Comparison of ENCODE assay signal across 11 cellular contexts in the genomic region with DNA sequence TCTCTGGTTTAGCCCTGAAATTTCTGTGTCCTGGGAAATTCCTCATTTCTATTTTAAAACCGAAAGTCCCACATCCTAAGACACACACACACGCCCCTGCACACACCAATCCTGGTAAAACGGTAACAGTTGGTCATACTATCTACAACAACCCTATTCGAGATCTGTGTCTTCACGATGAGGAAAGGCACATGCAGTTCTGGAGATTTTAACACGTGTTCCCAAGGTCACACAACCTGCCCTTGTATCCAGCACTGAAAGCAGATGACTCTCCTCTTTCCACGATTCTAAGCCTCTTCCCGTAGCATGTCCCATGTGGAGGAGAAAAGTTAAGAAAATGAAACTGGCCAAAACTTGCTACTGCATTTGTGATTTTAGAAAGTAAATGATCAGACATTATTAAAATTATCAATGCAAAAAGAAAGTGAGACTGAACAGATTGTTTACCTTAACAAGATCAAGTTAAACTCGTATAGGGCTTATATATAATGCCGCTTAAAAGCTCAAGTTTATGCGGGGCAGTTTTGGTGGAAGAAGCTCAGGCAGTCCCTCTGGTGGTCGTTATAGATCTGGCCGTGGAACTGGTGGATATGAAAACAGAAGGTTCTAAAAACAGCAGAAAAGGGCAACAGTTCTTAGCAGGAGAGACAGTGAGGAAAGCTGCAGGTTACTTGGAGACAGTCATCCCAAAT. TPM values are rescaled to one million over a fixed set of nuclear protein-coding genes. Genes with fewer than 3 reads are reported as not detected.
DNase-seq lines count a peak whose midpoint lies in the region; ATAC-seq and TF ChIP-seq lines count a peak whose summit lies in the region.
"Had no signal": no experiment of that assay in that cellular context is flagged by ENCODE, and none has a peak within 500 bp of the region (broad histone marks: within the 10 kb centered on the region; RNA-seq: fewer than 3 reads in every experiment).

No MANE protein-coding gene starts in this region.

- TF ChIP-seq EP300 in ovary (IDR thresholded peaks at IDR 0.05), result no peak

- intact Hi-C loops in PC-9 (cut with micrococcal nuclease; ENCODE audit: unreplicated experiment), result loop anchor here (1.0 to 10.0 kb wide), 2 partner anchors 238 to 836 kb away; a partner anchor contains a TSS
- intact Hi-C loops in ovary (cut with DNase I), result no loop called here

- H3K4me3 ChIP-seq in PC-9, result no peak overlapping the region
- H3K4me3 ChIP-seq in fibroblast of mammary gland (ENCODE audit: control insufficient read depth, low read depth, low read length), result peak overlapping the region; percentile 31
- H3K4me3 ChIP-seq in ovary, result no peak overlapping the region

- CTCF ChIA-PET in PC-9 (lab: Charles Lee), result interaction anchor here (0.6 to 1.0 kb wide), 2 partner anchors 184 to 238 kb away, joined by 3 to 4 read pairs; no protein-coding TSS in a partner anchor

- TF ChIP-seq POLR2A in ovary (IDR thresholded peaks at IDR 0.05), result no peak

- no peaks in the 10 kb centered on the region for H3K79me2 ChIP-seq in PC-9 (ENCODE audit: low read depth)

- POLR2A ChIA-PET in PC-9 (lab: Charles Lee; ENCODE audit: unreplicated experiment), result no interaction called here

- H3K27me3 ChIP-seq in PC-9 (ENCODE audit: insufficient read depth, low read depth) (no peaks in the 10 kb centered on the region), ovary (no peaks in the 10 kb centered on the region)

- H3K4me2 ChIP-seq in PC-9, result no peak overlapping the region

- no peaks in the 10 kb centered on the region for H4K20me1 ChIP-seq in PC-9 (ENCODE audit: insufficient read depth)

- H3K9me3 ChIP-seq in PC-9 (ENCODE audit: insufficient read depth, low read depth) (no peaks in the 10 kb centered on the region), ovary (no peaks in the 10 kb centered on the region)

- H3K27ac Mint-ChIP-seq in effector memory CD8-positive, alpha-beta T cell, result no peak overlapping the region
- H3K27ac Mint-ChIP-seq: dendritic cell treated with granulocyte-macrophage colony-stimulating factor and Interleukin-4, amounts not matched to agents 40 ng/mL and 50 ng/mL, for 4 days had no signal

- DNase-seq in PC-9 (no peak), fibroblast of mammary gland (ENCODE audit: low read depth) (peak; percentile 47), AG08395 (ENCODE audit: low spot score) (no peak), ovary (no peak)
- DNase-seq in activated CD4-positive, alpha-beta T cell treated with anti-CD3 and anti-CD28 coated beads for 48 hours, result no peak
- DNase-seq in effector memory CD8-positive, alpha-beta T cell, result no peak
- DNase-seq: left ventricle myocardium superior; NK-92 treated with Interleukin-12 subunit alpha and Interleukin-12 subunit beta, amount 100 ng/mL, for 24 hours had no signal

- peaks cover 43% of the 10 kb centered on the region in 2 donors for H3K27me3 Mint-ChIP-seq in effector memory CD8-positive, alpha-beta T cell

- H3K36me3 ChIP-seq in PC-9 (ENCODE audit: low read depth), result no peaks in the 10 kb centered on the region
- H3K36me3 ChIP-seq in ovary, result no peaks in the 10 kb centered on the region

- H3K4me1 ChIP-seq in PC-9 (replicated peaks; ENCODE audit: insufficient read depth) (peaks cover 25% of the 10 kb centered on the region), ovary (ENCODE audit: insufficient read depth) (no peaks in the 10 kb centered on the region)

- BruUV-seq in PC-9 (replicated peaks; lab: Mats Ljungman, UMichigan), result no TSS peak

- no peak overlapping the region for H3K4me3 Mint-ChIP-seq in effector memory CD8-positive, alpha-beta T cell
- H3K4me3 Mint-ChIP-seq: dendritic cell treated with granulocyte-macrophage colony-stimulating factor and Interleukin-4, amounts not matched to agents 40 ng/mL and 50 ng/mL, for 4 days had no signal

- no peak for ATAC-seq in effector memory CD8-positive, alpha-beta T cell (replicated peaks)
- ATAC-seq: left ventricle myocardium superior had no signal

- H3K9me3 Mint-ChIP-seq in effector memory CD8-positive, alpha-beta T cell, result no peaks in the 10 kb centered on the region
- H3K9me3 Mint-ChIP-seq: dendritic cell treated with granulocyte-macrophage colony-stimulating factor and Interleukin-4, amounts not matched to agents 40 ng/mL and 50 ng/mL, for 4 days had no signal

- TF ChIP-seq CTCF in 22Rv1 (IDR thresholded peaks at IDR 0.05) (peak; percentile 49), GM12874 (IDR thresholded peaks at IDR 0.05; ENCODE audit: insufficient read depth, low read depth, low read length) (0 out of 2 replicates have a peak, but pooled peaks have one; percentile 24), PC-9 (conservative IDR thresholded peaks at IDR 0.05) (peak; percentile 32; the same call in 1 of the 2 replicates), fibroblast of mammary gland (conservative IDR thresholded peaks at IDR 0.05; ENCODE audit: control insufficient read depth, insufficient read depth, low read depth, low read length) (peak; percentile 69), ovary (IDR thresholded peaks at IDR 0.05) (no peak)

- peaks cover 2 to 3% of the 10 kb centered on the region in 2 donors for H3K4me1 Mint-ChIP-seq in effector memory CD8-positive, alpha-beta T cell (ENCODE audit: low read depth in 2 of 2)

- peaks cover 8% of the 10 kb centered on the region for H3F3A ChIP-seq in PC-9 (ENCODE audit: insufficient read depth, low read depth)

- H2AFZ ChIP-seq in PC-9, result 0 out of 2 replicates have a peak overlapping the region, but pooled peaks have one; percentile 12

- H3K9me2 ChIP-seq in PC-9 (ENCODE audit: insufficient read depth), result no peaks in the 10 kb centered on the region

- H3K27ac ChIP-seq in 22Rv1, result no peak overlapping the region
- no peak overlapping the region for H3K27ac ChIP-seq in PC-9
- no peak overlapping the region for H3K27ac ChIP-seq in ovary

- H3K36me3 Mint-ChIP-seq in effector memory CD8-positive, alpha-beta T cell (ENCODE audit: insufficient read depth), result no peaks in the 10 kb centered on the region

- 25 to 36% (median 28%) methylated on average over 13 of the region's 13 CpGs for WGBS in ovary, 3 donors

RNA-seq across cellular contexts. Expression of a gene that starts 32.7 kb away (rescaled TPM):
- total RNA-seq in PC-9 (2021), result 0.59 TPM in 1 of 2 replicates, not detected in the other
- not detected for total RNA-seq in ovary
- polyA plus RNA-seq in ovary, result not detected
- total RNA-seq: left ventricle myocardium superior had no signal

RNA-seq across cellular contexts. Expression of a gene that starts 39.6 kb away (rescaled TPM):
- 11.5 and 18.7 TPM in 2 replicates for total RNA-seq in PC-9 (2021)
- total RNA-seq in ovary, result 1 to 10 TPM in 1 of 7 donors, under 1 TPM in 1, not detected in 5; 0.15 to 3.2 TPM
- polyA plus RNA-seq in ovary, result not detected
- total RNA-seq: left ventricle myocardium superior had no signal

RNA-seq across cellular contexts. Expression of a gene that starts 50.1 kb away (rescaled TPM):
- total RNA-seq in PC-9 (2021) (not detected in 2 replicates), ovary (not detected)
- polyA plus RNA-seq in ovary, result not detected
- total RNA-seq: left ventricle myocardium superior had no signal

Comparison
In these comparisons a context has a peak if more than half of its experiments do, and no peak if none do; other contexts are left out.
1. CTCF ChIP-seq: peak in 22Rv1 (single experiment), GM12874 (single experiment), PC-9 (single experiment) and fibroblast of mammary gland (single experiment); none in ovary (0 of 3).